In the genomic region with DNA sequence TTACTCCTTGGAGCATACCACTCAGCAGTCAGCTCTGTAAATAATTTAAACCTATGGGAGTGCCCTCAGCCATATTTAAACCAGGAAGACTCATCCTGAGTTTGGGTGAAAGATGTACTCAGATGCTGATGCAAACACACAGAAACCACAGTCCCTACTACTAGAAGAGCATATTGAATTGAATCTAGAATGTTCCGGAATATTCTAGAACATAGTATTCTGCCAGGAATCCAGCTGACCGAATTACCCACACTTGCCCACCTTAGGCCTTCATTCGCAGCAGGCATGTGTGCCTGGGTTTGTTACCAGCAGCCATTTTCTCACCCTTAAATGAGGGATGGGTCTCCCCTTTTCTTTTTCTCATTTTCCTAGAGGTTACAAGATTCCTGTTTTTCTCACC, we compare ENCODE assay signal across 1 cellular context.
TF ChIP-seq lines count a peak whose summit lies in the region.

No MANE protein-coding gene starts in this region.

TF ChIP-seq in HepG2, 621 proteins besides CTCF, POLR2A, EP300 and RAD21 (continued from another document):
- TF ChIP-seq ZBTB7A (CRISPR knock-in tag; IDR thresholded peaks at IDR 0.05) (no peak), THYN1 (CRISPR knock-in tag; IDR thresholded peaks at IDR 0.05; ENCODE audit: borderline replicate concordance, low read depth) (no peak), MAX (IDR thresholded peaks at IDR 0.05) (no peak)
- TF ChIP-seq, protein P1, sequence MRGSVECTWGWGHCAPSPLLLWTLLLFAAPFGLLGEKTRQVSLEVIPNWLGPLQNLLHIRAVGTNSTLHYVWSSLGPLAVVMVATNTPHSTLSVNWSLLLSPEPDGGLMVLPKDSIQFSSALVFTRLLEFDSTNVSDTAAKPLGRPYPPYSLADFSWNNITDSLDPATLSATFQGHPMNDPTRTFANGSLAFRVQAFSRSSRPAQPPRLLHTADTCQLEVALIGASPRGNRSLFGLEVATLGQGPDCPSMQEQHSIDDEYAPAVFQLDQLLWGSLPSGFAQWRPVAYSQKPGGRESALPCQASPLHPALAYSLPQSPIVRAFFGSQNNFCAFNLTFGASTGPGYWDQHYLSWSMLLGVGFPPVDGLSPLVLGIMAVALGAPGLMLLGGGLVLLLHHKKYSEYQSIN (CRISPR knock-in tag; IDR thresholded peaks at IDR 0.05; ENCODE audit: borderline replicate concordance): no peak
